Comparison of ENCODE assay signal across 9 cellular contexts in the genomic region with DNA sequence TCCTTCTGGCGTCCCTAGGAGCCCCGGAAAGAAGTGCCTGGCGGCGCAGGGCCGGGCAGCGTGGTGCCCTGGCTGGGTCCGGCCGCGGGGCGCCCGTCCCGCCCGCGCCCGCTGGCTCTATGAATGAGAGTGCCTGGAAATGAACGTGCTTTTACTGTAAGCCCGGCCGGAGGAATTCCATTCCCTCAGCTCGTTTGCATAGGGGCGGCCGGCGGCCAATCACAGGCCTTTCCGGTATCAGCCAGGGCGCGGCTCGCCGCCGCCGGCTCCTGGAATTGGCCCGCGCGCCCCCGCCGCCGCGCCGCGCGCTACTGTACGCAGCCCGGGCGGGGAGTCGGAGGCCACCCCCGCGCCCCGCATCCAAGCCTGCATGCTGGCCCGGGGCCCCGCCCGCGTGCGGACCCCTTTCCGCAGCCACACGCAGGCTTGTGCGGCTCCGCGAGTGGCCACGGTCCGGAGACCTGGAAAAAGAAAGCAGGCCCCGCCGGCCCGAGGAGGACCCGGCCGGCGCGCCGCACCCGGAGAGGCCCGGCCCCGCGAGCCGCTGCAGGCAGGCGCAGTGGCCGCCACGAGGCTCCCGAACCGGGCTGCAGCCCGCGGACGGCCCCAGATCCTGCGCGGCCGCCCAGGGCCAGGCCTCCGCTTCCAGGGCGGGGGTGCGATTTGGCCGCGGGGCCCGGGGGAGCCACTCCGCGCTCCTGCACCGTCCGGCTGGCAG.
DNase-seq lines count a peak whose midpoint lies in the region; ATAC-seq and TF ChIP-seq lines count a peak whose summit lies in the region.
"Had no signal": no experiment of that assay in that cellular context is flagged by ENCODE, and none has a peak within 500 bp of the region (broad histone marks: within the 10 kb centered on the region; RNA-seq: fewer than 3 reads in every experiment).

No MANE protein-coding gene starts in this region.

- no TSS peak for BruUV-seq in MCF 10A (replicated peaks; lab: Mats Ljungman, UMichigan)

- H3K4me3 ChIP-seq in skin epidermis = peak overlapping the region; percentile 55 to 84 (median 78)

- intact Hi-C loops in MCF 10A (cut with micrococcal nuclease) = loop anchor here (1.0 to 10.0 kb wide), 6 partner anchors 42 to 366 kb away; no protein-coding TSS in a partner anchor

- H3K27me3 Mint-ChIP-seq in MCF 10A (ENCODE audit: insufficient read depth, unreplicated experiment) = no peaks in the 10 kb centered on the region

- POLR2A ChIA-PET in MCF 10A (lab: Yijun Ruan, JAX) = interaction anchor here (0.6 to 16.3 kb wide), 44 partner anchors 11 to 1432 kb away, joined by 3 to 972 read pairs (median 4); partner anchors contain the start of gene SETD4

- H3K36me3 Mint-ChIP-seq in MCF 10A (ENCODE audit: insufficient read depth, unreplicated experiment) = peaks cover 7% of the 10 kb centered on the region

- CTCF ChIA-PET in MCF 10A (lab: Yijun Ruan, JAX) = interaction anchor here (0.5 to 7.5 kb wide), 20 partner anchors 9 to 954 kb away, joined by 3 to 78 read pairs (median 6); no protein-coding TSS in a partner anchor

- TF ChIP-seq CTCF in MCF 10A (IDR thresholded peaks at IDR 0.05; ENCODE audit: unreplicated experiment) = no peak

- peak overlapping the region; percentile 91 for H3K27ac Mint-ChIP-seq in MCF 10A (ENCODE audit: low read depth, unreplicated experiment)

- peak overlapping the region; percentile 89 to 100 (median 97) for H3K27ac ChIP-seq in skin epidermis
- H3K27ac ChIP-seq: 22Rv1 had no signal

- DNase-seq in NK-92 treated with Interleukin-12 subunit alpha and Interleukin-12 subunit beta, amount 100 ng/mL, for 24 hours (lab: John Stamatoyannopoulos, UW) = peak; percentile 88
- DNase-seq in NK-92 (lab: John Stamatoyannopoulos, UW; ENCODE audit: unreplicated experiment) = no peak
- peak; percentile 89 for DNase-seq in NCI-H2107 (lab: John Stamatoyannopoulos, UW)
- DNase-seq in UCSD-AML1 (lab: John Stamatoyannopoulos, UW; ENCODE audit: unreplicated experiment) = peak; percentile 91
- peak; percentile 96 for DNase-seq in MCF 10A (ENCODE audit: unreplicated experiment)
- peak; percentile 95 for DNase-seq in iPS-NIHi11 (ENCODE audit: low spot score)

- peak; percentile 47 for ATAC-seq in HG03066 (IDR thresholded peaks at IDR 0.05; ENCODE audit: low read depth, unreplicated experiment)

- H3K9me3 Mint-ChIP-seq in MCF 10A (ENCODE audit: unreplicated experiment) = no peaks in the 10 kb centered on the region

- H3K4me1 Mint-ChIP-seq in MCF 10A (ENCODE audit: insufficient read depth, unreplicated experiment) = peaks cover 4% of the 10 kb centered on the region

- peak overlapping the region; percentile 99 for H3K4me3 Mint-ChIP-seq in MCF 10A (ENCODE audit: unreplicated experiment)
